In genomic region chr7:42994096-42994495, GRCh38 we compare ENCODE assay signal across 24 cellular contexts.
A peak's percentile ranks its signal among the peaks of the same experiment; 100 is the strongest.
DNase-seq lines count a peak whose midpoint lies in the region; TF ChIP-seq lines count a peak whose summit lies in the region.
"Had no signal": no experiment of that assay in that cellular context is flagged by ENCODE, and none has a peak within 500 bp of the region (broad histone marks: within the 10 kb centered on the region; RNA-seq: fewer than 3 reads in every experiment).

No MANE protein-coding gene starts in this region.

- no peak overlapping the region for H3K4me3 ChIP-seq in LNCaP clone FGC (ENCODE audit: low read depth, low read length)
- no peak overlapping the region for H3K4me3 ChIP-seq in mesendoderm (ENCODE audit: low read length)
- no peak overlapping the region for H3K4me3 ChIP-seq in effector memory CD4-positive, alpha-beta T cell (ENCODE audit: insufficient read depth, low read depth, low read length, poor library complexity, severe bottlenecking)
- H3K4me3 ChIP-seq: A549; BLaER1 treated with 17β-estradiol and CSF1 and Interleukin-3, amounts not matched to agents 10 nM and 100 nM; GM12878 had no signal

- no peak overlapping the region for H3K23ac ChIP-seq in mesendoderm (ENCODE audit: low read length)

- H3K36me3 ChIP-seq in mesendoderm (ENCODE audit: control insufficient read depth, insufficient read depth, low read length), result no peaks in the 10 kb centered on the region
- no peaks in the 10 kb centered on the region for H3K36me3 ChIP-seq in effector memory CD4-positive, alpha-beta T cell (ENCODE audit: control insufficient read depth, insufficient read depth, low read length)
- H3K36me3 ChIP-seq: BLaER1 treated with 17β-estradiol and CSF1 and Interleukin-3, amounts not matched to agents 10 nM and 100 nM had no signal

- peak overlapping the region; percentile 71 for H3K27ac ChIP-seq in C4-2B
- H3K27ac ChIP-seq in VCaP, result peak overlapping the region; percentile 37
- no peak overlapping the region for H3K27ac ChIP-seq in mesendoderm (ENCODE audit: low read depth, low read length)
- no peak overlapping the region for H3K27ac ChIP-seq in effector memory CD4-positive, alpha-beta T cell (ENCODE audit: insufficient read depth, low read length, poor library complexity, severe bottlenecking)
- H3K27ac ChIP-seq: 22Rv1; A549; BLaER1 treated with 17β-estradiol and CSF1 and Interleukin-3, amounts not matched to agents 10 nM and 100 nM had no signal

- no peak overlapping the region for H2BK15ac ChIP-seq in mesendoderm (replicated peaks; ENCODE audit: low read depth)

- H2AK5ac ChIP-seq in mesendoderm (ENCODE audit: low read length), result no peak overlapping the region

- no peaks in the 10 kb centered on the region for H3K79me2 ChIP-seq in mesendoderm (ENCODE audit: control insufficient read depth, insufficient read depth, low read length)

- no peak overlapping the region for H4K8ac ChIP-seq in mesendoderm (ENCODE audit: low read depth, low read length)

- no peak overlapping the region for H2BK120ac ChIP-seq in mesendoderm (ENCODE audit: low read depth, low read length)

- H3K79me1 ChIP-seq in mesendoderm (ENCODE audit: low read length), result no peaks in the 10 kb centered on the region

- no peak overlapping the region for H3K4me2 ChIP-seq in mesendoderm (ENCODE audit: low read length)
- H3K4me2 ChIP-seq: A549 had no signal

- H4K5ac ChIP-seq in mesendoderm (ENCODE audit: low read length), result no peak overlapping the region

- 100% methylated on average over 1 of the region's 2 CpGs for WGBS in mesendoderm (ENCODE audit: extremely low coverage, insufficient coverage, low lambda C conversion rate)

- no peak overlapping the region for H3K56ac ChIP-seq in mesendoderm (ENCODE audit: low read length)

- DNase-seq in LNCaP clone FGC (ENCODE audit: low read depth), result peak; percentile 52
- no peak for DNase-seq in mesendoderm
- no peak for DNase-seq in effector memory CD4-positive, alpha-beta T cell
- no peak for DNase-seq in hypothalamus (lab: John Stamatoyannopoulos, UW)
- DNase-seq in hepatic stellate cell (ENCODE audit: low spot score), result no peak
- no peak for DNase-seq in NCI-H2029 treated with DMSO at 0.1 percent for 48 hours (lab: John Stamatoyannopoulos, UW)
- DNase-seq: AML-193; CD4-positive, alpha-beta memory T cell; CD4-positive, CD25-positive, alpha-beta regulatory T cell; CD8-positive, alpha-beta memory T cell; COR-L47; DMS 273 treated with DMSO at 0.1 percent for 48 hours; DMS153; DMS53; DMS79; DND-41; EL; GDM1 had no signal

- no peak overlapping the region for H2BK5ac ChIP-seq in mesendoderm (ENCODE audit: low read length)

- peak overlapping the region; percentile 22 for H3K18ac ChIP-seq in mesendoderm (ENCODE audit: low read length)

- no peak overlapping the region for H3K4ac ChIP-seq in mesendoderm (ENCODE audit: low read depth, low read length)

- no peaks in the 10 kb centered on the region for H3K9me3 ChIP-seq in effector memory CD4-positive, alpha-beta T cell (ENCODE audit: control insufficient read depth, low read length)
- H3K9me3 ChIP-seq: A549 had no signal

- no peaks in the 10 kb centered on the region for H3K27me3 ChIP-seq in mesendoderm (ENCODE audit: insufficient read depth, low read length, poor library complexity)
- H3K27me3 ChIP-seq in effector memory CD4-positive, alpha-beta T cell (replicated peaks; ENCODE audit: control insufficient read depth, insufficient read depth, low read length, poor library complexity, severe bottlenecking), result no peaks in the 10 kb centered on the region
- H3K27me3 ChIP-seq: BLaER1 treated with 17β-estradiol and CSF1 and Interleukin-3, amounts not matched to agents 10 nM and 100 nM had no signal

- no peak for TF ChIP-seq CTCF in C4-2B (conservative IDR thresholded peaks at IDR 0.05)
- no peak for TF ChIP-seq CTCF in LNCaP clone FGC (IDR thresholded peaks at IDR 0.05; ENCODE audit: control insufficient read depth, extremely low read depth, insufficient read depth)
- no peak for TF ChIP-seq CTCF in VCaP (conservative IDR thresholded peaks at IDR 0.05)

- H3K9ac ChIP-seq in mesendoderm (ENCODE audit: low read length), result no peak overlapping the region
- H3K9ac ChIP-seq: BLaER1 treated with 17β-estradiol and CSF1 and Interleukin-3, amounts not matched to agents 10 nM and 100 nM had no signal

- H3K4me1 ChIP-seq in mesendoderm (ENCODE audit: control insufficient read depth, low read depth, low read length), result no peaks in the 10 kb centered on the region
- H3K4me1 ChIP-seq in effector memory CD4-positive, alpha-beta T cell (ENCODE audit: control insufficient read depth, insufficient read depth, low read length, poor library complexity, severe bottlenecking), result no peaks in the 10 kb centered on the region
- H3K4me1 ChIP-seq: A549 had no signal

Comparison
In these comparisons a context has a peak if more than half of its experiments do, and no peak if none do; other contexts are left out.
1. H3K27ac ChIP-seq: peak in C4-2B (single experiment) and VCaP (single experiment); none in mesendoderm (single experiment) and effector memory CD4-positive, alpha-beta T cell (single experiment).